8 cellular contexts compared by ENCODE assay signal in the genomic region with DNA sequence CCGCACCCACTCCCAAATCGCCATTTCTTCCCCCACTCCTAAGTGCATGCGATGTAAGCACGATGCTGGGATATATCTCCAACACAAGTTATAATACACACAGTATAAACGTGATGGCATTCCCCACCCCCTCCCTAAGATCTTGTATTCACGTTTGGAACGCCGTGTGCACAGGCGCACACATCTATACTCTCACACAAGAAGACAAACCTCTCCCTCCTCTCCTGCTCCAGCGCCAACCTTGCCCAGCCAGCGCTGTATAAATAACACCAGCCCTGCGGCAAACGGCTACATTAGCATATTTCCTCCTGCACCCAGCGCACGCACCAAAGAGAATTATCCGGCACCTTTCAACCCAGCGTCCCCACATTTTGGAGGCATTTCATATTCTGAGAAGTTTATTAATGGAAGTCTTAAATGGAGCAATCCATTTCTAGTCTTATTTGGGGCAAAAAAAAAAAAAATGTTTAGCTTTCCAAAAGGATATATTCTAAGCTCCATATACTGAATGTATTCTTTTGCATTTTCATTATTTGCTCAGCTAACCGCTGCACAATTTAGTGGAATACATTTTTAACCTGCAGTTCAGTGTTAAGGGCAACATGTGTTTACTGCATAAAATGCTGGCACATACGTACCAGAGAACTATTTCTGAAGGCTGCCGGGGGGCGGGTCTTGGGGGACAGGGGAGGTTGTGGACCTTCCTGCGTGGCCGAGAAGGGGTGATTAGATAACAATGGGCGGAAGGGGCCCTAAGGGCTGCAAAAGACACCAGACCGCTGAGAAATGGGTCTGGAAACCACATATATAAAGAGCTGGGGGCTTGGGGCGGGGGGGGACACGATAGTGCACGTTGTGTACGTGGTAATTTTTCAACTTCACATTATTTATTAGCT. TPM values are rescaled to one million over a fixed set of nuclear protein-coding genes. Genes with fewer than 3 reads are reported as not detected.
DNase-seq lines count a peak whose midpoint lies in the region; FAIRE-seq and TF ChIP-seq lines count a peak whose summit lies in the region.

No MANE protein-coding gene starts in this region.

- H4K20me1 ChIP-seq in H9 (ENCODE audit: control insufficient read depth, insufficient read depth, insufficient read length): no peaks in the 10 kb centered on the region

- H4K91ac ChIP-seq in H9 (ENCODE audit: insufficient read length, low read depth, low read length): no peak overlapping the region

- DNase-seq in H9 (peak; percentile 55), NCI-H526 treated with DMSO at 0.1 percent for 48 hours (lab: John Stamatoyannopoulos, UW) (peak; percentile 95), astrocyte of the cerebellum (ENCODE audit: low read depth) (no peak), renal cortical epithelial cell (ENCODE audit: low read depth) (peak; percentile 15), D721Med (ENCODE audit: insufficient read length, low spot score) (no peak), activated gamma-delta T cell (lab: John Stamatoyannopoulos, UW) (no peak), OCI-M2 (lab: John Stamatoyannopoulos, UW; ENCODE audit: unreplicated experiment) (no peak)

- H3K9me3 Mint-ChIP-seq in H9: peaks cover 0 to 2% of the 10 kb centered on the region in 2 experiments; a peak in 2 of 5 replicates

- TF ChIP-seq CTCF in H9 (conservative IDR thresholded peaks at IDR 0.05) (no peak), astrocyte of the cerebellum (IDR thresholded peaks at IDR 0.05; ENCODE audit: low read depth, low read length, missing control alignments) (no peak), D721Med (IDR thresholded peaks at IDR 0.05; ENCODE audit: insufficient read depth, missing control alignments) (no peak)

- peak overlapping the region in 1 of 3 experiments; percentile 9; a peak in 1 of 7 replicates for H3K27ac Mint-ChIP-seq in H9

- peaks cover 22% of the 10 kb centered on the region for H3K23me2 ChIP-seq in H9 (ENCODE audit: insufficient read length, low read depth, low read length, poor library complexity, severe bottlenecking)

- no peaks in the 10 kb centered on the region; the same call in 1 of the 2 replicates for H3K27me3 ChIP-seq in H9 (ENCODE audit: insufficient read depth, low read length)

- in situ Hi-C loops in astrocyte of the cerebellum (cut with HindIII; ENCODE audit: low sequenced_read_pairs): no loop called here

- no peak overlapping the region for H2BK12ac ChIP-seq in H9 (ENCODE audit: insufficient read length, low read depth, low read length)

- H3K56ac ChIP-seq in H9 (ENCODE audit: insufficient read length, low read depth, low read length): no peak overlapping the region

- H3K36me3 Mint-ChIP-seq in H9 (ENCODE audit: insufficient read depth in 1 of 3, low read depth in 3 of 3): peaks cover 0 to 2% (median 0%) of the 10 kb centered on the region in 3 experiments; a peak in 1 of 7 replicates

- H4K8ac ChIP-seq in H9 (replicated peaks; ENCODE audit: insufficient read length, low read depth, low read length): no peak overlapping the region

- no peak overlapping the region; the same call in 1 of the 2 replicates for H3K14ac ChIP-seq in H9 (ENCODE audit: insufficient read depth, low read length)

- FAIRE-seq in D721Med (lab: Jason Lieb, UNC): no peak

- peaks cover 20 to 21% of the 10 kb centered on the region in 2 experiments for H3K4me1 Mint-ChIP-seq in H9

- no peak overlapping the region for H3K23ac ChIP-seq in H9 (ENCODE audit: insufficient read length, low read depth, low read length)

- H2BK20ac ChIP-seq in H9 (ENCODE audit: low read depth, low read length, poor library complexity, severe bottlenecking): no peak overlapping the region

- no peak overlapping the region for H2BK15ac ChIP-seq in H9 (ENCODE audit: low read depth, low read length)

- H3K9me3 ChIP-seq in H9 (ENCODE audit: control insufficient read depth, low read depth, low read length): no peaks in the 10 kb centered on the region

- no peak overlapping the region for H2BK120ac ChIP-seq in H9 (ENCODE audit: low read depth, low read length, poor library complexity, severe bottlenecking)

- H3K4me3 Mint-ChIP-seq in H9: peak overlapping the region; percentile 65 to 83

- H3K18ac ChIP-seq in H9 (ENCODE audit: insufficient read length, low read depth, low read length): no peak overlapping the region

- no peak overlapping the region for H2AFZ ChIP-seq in H9 (ENCODE audit: low read length)

- no peak overlapping the region for H3T11ph ChIP-seq in H9 (ENCODE audit: low read length)

- no peak overlapping the region for H3K27ac ChIP-seq in H9 (ENCODE audit: insufficient read length, low read depth, low read length)

- peaks cover 26% of the 10 kb centered on the region; the same call in 1 of the 2 replicates for H3K79me2 ChIP-seq in H9 (ENCODE audit: insufficient read depth, low read length)

- peak overlapping the region; percentile 74 for H3K4me3 ChIP-seq in astrocyte of the cerebellum (ENCODE audit: low read depth, low read length)
- peak overlapping the region; percentile 44 for H3K4me3 ChIP-seq in iPS-11a (ENCODE audit: low read depth, low read length)

- H3K4me1 ChIP-seq in H9 (ENCODE audit: insufficient read depth, low read length): peaks cover 10% of the 10 kb centered on the region

- H3K4me2 ChIP-seq in H9 (ENCODE audit: insufficient read depth, insufficient read length, low read length): peak overlapping the region; percentile 100

- no peak overlapping the region for H3K9ac ChIP-seq in H9 (ENCODE audit: extremely low read depth, insufficient read length, low read length)

- H3K27me3 Mint-ChIP-seq in H9 (ENCODE audit: low read depth): peaks cover 14% of the 10 kb centered on the region

- peaks cover 8% of the 10 kb centered on the region for H3K79me1 ChIP-seq in H9 (ENCODE audit: insufficient read depth, low read depth, low read length, poor library complexity, severe bottlenecking)

- H3K4ac ChIP-seq in H9 (ENCODE audit: low read depth, low read length): no peak overlapping the region

- H4K5ac ChIP-seq in H9 (ENCODE audit: insufficient read length, low read depth, low read length): no peak overlapping the region

- H2BK5ac ChIP-seq in H9 (ENCODE audit: insufficient read length, low read length): no peak overlapping the region

- no peak overlapping the region for H2AK5ac ChIP-seq in H9 (ENCODE audit: insufficient read length, low read length)

- no CpG with 5 or more reads among the region's 29 CpGs for WGBS in H9 (ENCODE audit: extremely low coverage, insufficient read length, low lambda C conversion rate)

RNA-seq across cellular contexts. Expression of a gene that starts 1.1 kb away (rescaled TPM):
- total RNA-seq in H9 (2021) (6.1 and 6.8 TPM in 2 replicates), renal cortical epithelial cell (0.35 and 2.4 TPM in 2 replicates)

Comparison
In these comparisons a context has a peak if more than half of its experiments do, and no peak if none do; other contexts are left out.
1. DNase-seq: peak in H9 (single experiment), NCI-H526 treated with DMSO at 0.1 percent for 48 hours (single experiment) and renal cortical epithelial cell (single experiment); none in astrocyte of the cerebellum (single experiment), D721Med (single experiment), activated gamma-delta T cell (single experiment) and OCI-M2 (single experiment).